Comparison of ENCODE assay signal across 23 cellular contexts in the genomic region with DNA sequence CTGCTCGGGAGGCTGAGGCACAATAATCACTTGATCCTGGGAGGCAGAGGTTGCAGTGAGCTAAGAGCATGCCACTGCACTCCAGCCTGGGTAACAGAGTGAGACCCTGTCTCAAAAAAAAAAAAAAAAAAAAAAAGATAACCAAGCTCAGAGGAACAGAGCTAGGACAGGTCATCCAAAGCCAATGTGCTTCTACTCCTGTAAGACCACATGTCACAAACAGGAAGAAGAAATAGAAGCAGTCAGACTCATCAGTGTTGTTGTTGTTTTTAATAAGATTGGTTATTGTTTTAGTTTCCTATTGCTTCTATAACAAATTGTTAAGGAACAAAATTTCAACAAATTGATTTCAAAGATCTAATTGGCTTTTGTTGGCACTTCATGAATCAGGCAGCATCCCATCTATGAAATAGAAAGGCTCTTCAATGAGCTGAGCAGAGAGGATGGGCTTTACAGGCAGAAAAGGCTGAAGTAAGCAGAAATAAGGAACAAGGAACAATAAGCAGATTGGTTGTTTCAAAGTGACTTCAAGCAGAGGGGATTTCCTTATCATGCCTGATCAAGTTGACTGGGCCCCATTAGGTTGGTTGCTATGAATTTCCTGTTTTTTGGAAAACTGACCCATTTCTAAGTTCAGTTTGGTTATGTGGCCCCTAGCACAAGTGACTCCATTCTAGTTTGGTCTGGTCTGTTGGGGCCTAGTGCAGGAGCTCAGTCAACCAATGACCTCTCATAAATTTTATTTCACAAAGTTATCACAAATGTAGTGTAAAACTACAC. TPM values are rescaled to one million over a fixed set of nuclear protein-coding genes. Genes with fewer than 3 reads are reported as not detected.
DNase-seq lines count a peak whose midpoint lies in the region; ATAC-seq, FAIRE-seq and TF ChIP-seq lines count a peak whose summit lies in the region.
"Had no signal": no experiment of that assay in that cellular context is flagged by ENCODE, and none has a peak within 500 bp of the region (broad histone marks: within the 10 kb centered on the region; RNA-seq: fewer than 3 reads in every experiment).

No MANE protein-coding gene starts in this region.

- POLR2A ChIA-PET in HEK293 (lab: Yijun Ruan, JAX) (interaction anchor here (1.1 kb wide), 1 partner anchor 237 kb away, joined by 5 read pairs; no protein-coding TSS in a partner anchor), OCI-LY7 (lab: Charles Lee) (interaction anchor here (0.5 to 1.0 kb wide), 6 partner anchors 9 to 172 kb away, joined by 3 to 5 read pairs (median 4); no protein-coding TSS in a partner anchor)

- intact Hi-C loops in OCI-LY7 (cut with micrococcal nuclease; ENCODE audit: unreplicated experiment): no loop called here

- H3K36me3 ChIP-seq in HEK293 (ENCODE audit: control insufficient read depth in 2 of 2, insufficient read depth in 1 of 2, low read length in 2 of 2): no peaks in the 10 kb centered on the region
- no peaks in the 10 kb centered on the region for H3K36me3 ChIP-seq in OCI-LY7 (ENCODE audit: insufficient read depth, low read length)
- no peaks in the 10 kb centered on the region for H3K36me3 ChIP-seq in keratinocyte (ENCODE audit: control insufficient read depth in 2 of 2, extremely low read depth in 1 of 2, insufficient read depth in 2 of 2, low read length in 2 of 2)
- H3K36me3 ChIP-seq: colonic mucosa, heart left ventricle, upper lobe of left lung had no signal

- CTCF ChIA-PET in HEK293 (lab: Yijun Ruan, JAX) (no interaction called here), OCI-LY7 (lab: Charles Lee; ENCODE audit: unreplicated experiment) (no interaction called here)

- DNase-seq in D721Med (ENCODE audit: insufficient read length, low spot score) (no peak), OCI-LY7 (ENCODE audit: low spot score) (peak; percentile 16), keratinocyte (ENCODE audit: low read depth, low spot score) (no peak), NCI-H1417 treated with DMSO at 0.1 percent for 48 hours (lab: John Stamatoyannopoulos, UW) (no peak), DMS 273 (lab: John Stamatoyannopoulos, UW; ENCODE audit: unreplicated experiment) (no peak), NCI-H2227 treated with DMSO at 0.1 percent for 48 hours (lab: John Stamatoyannopoulos, UW) (no peak)
- no peak for DNase-seq in activated T-cell treated with anti-CD3 and anti-CD28 coated beads, Interleukin-2, amount 50 U/mL, for 72 hours
- DNase-seq: activated CD4-positive, alpha-beta T cell treated with anti-CD3 and anti-CD28 coated beads, Interleukin-2, amount 10 ng/mL, durations not matched to agents 7 days and 5 days; activated naive CD8-positive, alpha-beta T cell treated with anti-CD3 and anti-CD28 coated beads, Interleukin-2, amount 10 ng/mL, durations not matched to agents 7 days and 5 days; body of pancreas; colonic mucosa; heart left ventricle; left ventricle myocardium superior; mucosa of descending colon; NCI-H1694 treated with DMSO at 0.1 percent for 48 hours; NCI-H774; stimulated activated CD4-positive, alpha-beta T cell treated with anti-CD3 and anti-CD28 coated beads, Interleukin-4, amount 100 ng/mL, for 4 hours; upper lobe of left lung had no signal

- no peaks in the 10 kb centered on the region for H4K20me1 ChIP-seq in OCI-LY7 (ENCODE audit: insufficient read depth, low read length)
- no peaks in the 10 kb centered on the region for H4K20me1 ChIP-seq in keratinocyte (ENCODE audit: control insufficient read depth, extremely low read depth, insufficient read depth, low read length)

- H3K27ac ChIP-seq in HEK293 (ENCODE audit: extremely low read depth, low read depth, low read length) (no peak overlapping the region), OCI-LY7 (ENCODE audit: low read depth, low read length, poor library complexity, severe bottlenecking) (no peak overlapping the region), keratinocyte (ENCODE audit: control insufficient read depth, insufficient read depth, low read length) (no peak overlapping the region)
- H3K27ac ChIP-seq: body of pancreas, colonic mucosa, heart left ventricle, upper lobe of left lung had no signal

- FAIRE-seq in D721Med (lab: Jason Lieb, UNC): peak; percentile 6
- FAIRE-seq in keratinocyte (lab: Jason Lieb, UNC): no peak
- FAIRE-seq: endometrium, TTC549 had no signal

- H3K27ac Mint-ChIP-seq in activated T-cell treated with anti-CD3 and anti-CD28 coated beads, Interleukin-2, amount 50 U/mL, for 72 hours: no peak overlapping the region
- H3K27ac Mint-ChIP-seq: activated CD4-positive, alpha-beta T cell treated with anti-CD3 and anti-CD28 coated beads, Interleukin-2, amount 10 ng/mL, durations not matched to agents 7 days and 5 days; activated naive CD8-positive, alpha-beta T cell treated with anti-CD3 and anti-CD28 coated beads, Interleukin-2, amount 10 ng/mL, durations not matched to agents 7 days and 5 days; activated T-helper 2 cell treated with anti-CD3 and anti-CD28 coated beads, Interferon-gamma antibody, Interleukin-2, Interleukin-4, amounts not matched to agents 10 μg/mL and 5 μg/mL and 100 μg/mL, durations not matched to agents 14 hours and 24 hours and 36 hours had no signal

- H3K9ac ChIP-seq in keratinocyte (ENCODE audit: control insufficient read depth, extremely low read depth, insufficient read depth, low read length): no peak overlapping the region

- dilution Hi-C loops in keratinocyte (cut with MboI; ENCODE audit: extremely low pct_ligation_motif_present, low sequenced_read_pairs): no loop called here

- H3K4me1 ChIP-seq in HEK293 (ENCODE audit: control insufficient read depth, insufficient read depth, low read length) (no peaks in the 10 kb centered on the region), OCI-LY7 (ENCODE audit: insufficient read depth, low read length, poor library complexity, severe bottlenecking) (peaks cover 10% of the 10 kb centered on the region), keratinocyte (ENCODE audit: control insufficient read depth, extremely low read depth, insufficient read depth, low read length) (peaks cover 6% of the 10 kb centered on the region)
- H3K4me1 ChIP-seq: body of pancreas, colonic mucosa, upper lobe of left lung had no signal

- no peaks in the 10 kb centered on the region for H3K9me3 Mint-ChIP-seq in activated T-cell treated with anti-CD3 and anti-CD28 coated beads, Interleukin-2, amount 50 U/mL, for 72 hours
- H3K9me3 Mint-ChIP-seq: activated CD4-positive, alpha-beta T cell treated with anti-CD3 and anti-CD28 coated beads, Interleukin-2, amount 10 ng/mL, durations not matched to agents 7 days and 5 days; activated naive CD8-positive, alpha-beta T cell treated with anti-CD3 and anti-CD28 coated beads, Interleukin-2, amount 10 ng/mL, durations not matched to agents 7 days and 5 days; activated T-helper 2 cell treated with anti-CD3 and anti-CD28 coated beads, Interferon-gamma antibody, Interleukin-2, Interleukin-4, amounts not matched to agents 10 μg/mL and 5 μg/mL and 100 μg/mL, durations not matched to agents 14 hours and 24 hours and 36 hours had no signal

- peak overlapping the region; percentile 96 for H2AFZ ChIP-seq in OCI-LY7 (ENCODE audit: low read length)
- H2AFZ ChIP-seq in keratinocyte (ENCODE audit: control insufficient read depth, low read length): peak overlapping the region; percentile 13

- ATAC-seq in activated T-cell treated with anti-CD3 and anti-CD28 coated beads, Interleukin-2, amount 50 U/mL, for 72 hours (replicated peaks in 1 of 2): no peak
- ATAC-seq: body of pancreas, heart left ventricle, left ventricle myocardium superior, mucosa of descending colon had no signal

- no peak overlapping the region for H3K4me3 ChIP-seq in HEK293 (ENCODE audit: low read depth, low read length)
- no peak overlapping the region for H3K4me3 ChIP-seq in OCI-LY7 (ENCODE audit: low read depth, low read length, poor library complexity, severe bottlenecking)
- no peak overlapping the region for H3K4me3 ChIP-seq in keratinocyte (ENCODE audit: control insufficient read depth in 2 of 3, extremely low read depth in 1 of 3, insufficient read depth in 2 of 3, low read depth in 1 of 3, low read length in 3 of 3)
- H3K4me3 ChIP-seq: body of pancreas, colonic mucosa, heart left ventricle, mucosa of descending colon, upper lobe of left lung had no signal

- H3K27me3 Mint-ChIP-seq in activated T-cell treated with anti-CD3 and anti-CD28 coated beads, Interleukin-2, amount 50 U/mL, for 72 hours (ENCODE audit: low read depth): peaks cover 10% of the 10 kb centered on the region

- H3K9me3 ChIP-seq in HEK293 (ENCODE audit: control insufficient read depth, insufficient read depth, low read depth, low read length) (no peaks in the 10 kb centered on the region), OCI-LY7 (ENCODE audit: low read length) (no peaks in the 10 kb centered on the region), keratinocyte (ENCODE audit: control insufficient read depth, low read depth, low read length) (no peaks in the 10 kb centered on the region)
- H3K9me3 ChIP-seq: body of pancreas, colonic mucosa, heart left ventricle, mucosa of descending colon, upper lobe of left lung had no signal

- H3K27me3 ChIP-seq in keratinocyte (ENCODE audit: control insufficient read depth, extremely low read depth, insufficient read depth, low read length): no peaks in the 10 kb centered on the region
- H3K27me3 ChIP-seq: body of pancreas, colonic mucosa, upper lobe of left lung had no signal

- H3K79me2 ChIP-seq in OCI-LY7 (ENCODE audit: insufficient read depth, low read depth, low read length) (no peaks in the 10 kb centered on the region), keratinocyte (ENCODE audit: control insufficient read depth, insufficient read depth, low read length) (no peaks in the 10 kb centered on the region)

- no peaks in the 10 kb centered on the region for H3K9me2 ChIP-seq in OCI-LY7 (ENCODE audit: insufficient read depth, low read length)

- H3K36me3 Mint-ChIP-seq in activated T-cell treated with anti-CD3 and anti-CD28 coated beads, Interleukin-2, amount 50 U/mL, for 72 hours (ENCODE audit: insufficient read depth in 2 of 2): no peaks in the 10 kb centered on the region
- H3K36me3 Mint-ChIP-seq: activated naive CD8-positive, alpha-beta T cell treated with anti-CD3 and anti-CD28 coated beads, Interleukin-2, amount 10 ng/mL, durations not matched to agents 7 days and 5 days had no signal

- no peaks in the 10 kb centered on the region for H3K9me1 ChIP-seq in keratinocyte (ENCODE audit: control insufficient read depth, extremely low read depth, insufficient read depth, low read length)

- no peak overlapping the region for H3K4me3 Mint-ChIP-seq in activated T-cell treated with anti-CD3 and anti-CD28 coated beads, Interleukin-2, amount 50 U/mL, for 72 hours
- H3K4me3 Mint-ChIP-seq: activated CD4-positive, alpha-beta T cell treated with anti-CD3 and anti-CD28 coated beads, Interleukin-2, amount 10 ng/mL, durations not matched to agents 7 days and 5 days; activated naive CD8-positive, alpha-beta T cell treated with anti-CD3 and anti-CD28 coated beads, Interleukin-2, amount 10 ng/mL, durations not matched to agents 7 days and 5 days had no signal

- BruUV-seq in OCI-LY7 (replicated peaks; lab: Mats Ljungman, UMichigan): no TSS peak

- H3K4me2 ChIP-seq in OCI-LY7 (ENCODE audit: low read length) (no peak overlapping the region; the same call in 1 of the 2 replicates), keratinocyte (ENCODE audit: control insufficient read depth, extremely low read depth, insufficient read depth, low read depth, low read length) (no peak overlapping the region)

- peaks cover 6% of the 10 kb centered on the region for H3K4me1 Mint-ChIP-seq in activated T-cell treated with anti-CD3 and anti-CD28 coated beads, Interleukin-2, amount 50 U/mL, for 72 hours (ENCODE audit: low read depth)

- TF ChIP-seq CTCF in D721Med (IDR thresholded peaks at IDR 0.05; ENCODE audit: insufficient read depth, missing control alignments) (no peak), HEK293 (tag by site-specific recombination; IDR thresholded peaks at IDR 0.05) (no peak), OCI-LY7 (conservative IDR thresholded peaks at IDR 0.05; ENCODE audit: low read length) (no peak), keratinocyte (optimal IDR thresholded peaks at IDR 0.05 in 1 of 3, IDR thresholded peaks at IDR 0.05 in 1 of 3, conservative IDR thresholded peaks at IDR 0.05 in 1 of 3; ENCODE audit: extremely low read depth in 1 of 3, insufficient read depth in 2 of 3, low read length in 3 of 3) (no peak)

RNA-seq across cellular contexts. Expression of a gene that starts 6.0 kb away (rescaled TPM):
- not detected in 2 replicates for total RNA-seq in OCI-LY7 (2014; rRNA removed; shearing (Covaris generic))
- total RNA-seq in OCI-LY7 (2022): not detected in 2 replicates
- 4.6 to 6.9 TPM (median 5.1 TPM) in 3 replicates for polyA plus RNA-seq in keratinocyte
- 0.82 TPM for polyA plus RNA-seq in keratinocyte (2011; ENCODE audit: low read depth)
- polyA plus RNA-seq in keratinocyte (2011; cell fraction: cytosol; rRNA removed): 2.9 and 5.6 TPM in 2 replicates
- polyA plus RNA-seq in keratinocyte (2011; cell fraction: nucleus; rRNA removed): 5.8 and 8.3 TPM in 2 replicates
- 2.0 and 4.4 TPM in 2 replicates for polyA plus RNA-seq in keratinocyte (2012; ENCODE audit: low replicate concordance)
- 0.56 to 2.2 TPM (median 0.66 TPM) in 3 replicates for polyA minus RNA-seq in keratinocyte
- polyA minus RNA-seq in keratinocyte (2011; cell fraction: cytosol; rRNA and poly(A)+ RNA removed): not detected
- polyA minus RNA-seq in keratinocyte (2011; cell fraction: nucleus; rRNA and poly(A)+ RNA removed): 3.5 and 3.6 TPM in 2 replicates
- not detected for total RNA-seq in activated T-cell treated with anti-CD3 and anti-CD28 coated beads, Interleukin-2, amount 50 U/mL, for 72 hours
- total RNA-seq: activated CD4-positive, alpha-beta T cell treated with anti-CD3 and anti-CD28 coated beads, Interleukin-2, amount 10 ng/mL, durations not matched to agents 7 days and 5 days; activated naive CD8-positive, alpha-beta T cell treated with anti-CD3 and anti-CD28 coated beads, Interleukin-2, amount 10 ng/mL, durations not matched to agents 7 days and 5 days; activated T-helper 2 cell treated with anti-CD3 and anti-CD28 coated beads, Interferon-gamma antibody, Interleukin-2, Interleukin-4, amounts not matched to agents 10 μg/mL and 5 μg/mL and 100 μg/mL, durations not matched to agents 14 hours and 24 hours and 36 hours; body of pancreas; colonic mucosa; left ventricle myocardium superior; pulmonary artery endothelial cell had no signal

RNA-seq across cellular contexts. Expression of a gene that starts 13.9 kb away (rescaled TPM):
- total RNA-seq in OCI-LY7 (2014; rRNA removed; shearing (Covaris generic)): 41.1 and 42.4 TPM in 2 replicates
- 37.9 and 42.7 TPM in 2 replicates for total RNA-seq in OCI-LY7 (2022)
- polyA plus RNA-seq in keratinocyte: 58.0 to 109 TPM (median 74.7 TPM) in 3 replicates
- 31.2 TPM for polyA plus RNA-seq in keratinocyte (2011; ENCODE audit: low read depth)
- 48.0 and 87.0 TPM in 2 replicates for polyA plus RNA-seq in keratinocyte (2011; cell fraction: cytosol; rRNA removed)
- 61.6 and 67.3 TPM in 2 replicates for polyA plus RNA-seq in keratinocyte (2011; cell fraction: nucleus; rRNA removed)
- polyA plus RNA-seq in keratinocyte (2012; ENCODE audit: low replicate concordance): 38.8 and 64.7 TPM in 2 replicates
- 25.4 to 84.8 TPM (median 45.1 TPM) in 3 replicates for polyA minus RNA-seq in keratinocyte
- polyA minus RNA-seq in keratinocyte (2011; cell fraction: cytosol; rRNA and poly(A)+ RNA removed): 57.7 TPM
- polyA minus RNA-seq in keratinocyte (2011; cell fraction: nucleus; rRNA and poly(A)+ RNA removed): 23.2 and 50.5 TPM in 2 replicates
- 10 to 100 TPM; 15.1 to 16.7 TPM for total RNA-seq in activated T-cell treated with anti-CD3 and anti-CD28 coated beads, Interleukin-2, amount 50 U/mL, for 72 hours
